In genomic region chr2:203361922-203362321, GRCh38 we compare ENCODE assay signal across 21 cellular contexts. TPM values are rescaled to one million over a fixed set of nuclear protein-coding genes. Genes with fewer than 3 reads are reported as not detected.
DNase-seq lines count a peak whose midpoint lies in the region; TF ChIP-seq lines count a peak whose summit lies in the region.
"Had no signal": no experiment of that assay in that cellular context is flagged by ENCODE, and none has a peak within 500 bp of the region (broad histone marks: within the 10 kb centered on the region; RNA-seq: fewer than 3 reads in every experiment).

No MANE protein-coding gene starts in this region.

- H3K9me3 Mint-ChIP-seq in MCF 10A (ENCODE audit: unreplicated experiment) = no peaks in the 10 kb centered on the region
- H3K9me3 Mint-ChIP-seq: CD8-positive, alpha-beta T cell; dendritic cell treated with granulocyte-macrophage colony-stimulating factor and Interleukin-4, amounts not matched to agents 40 ng/mL and 50 ng/mL, for 4 days had no signal

- CTCF ChIA-PET in MCF 10A (lab: Yijun Ruan, JAX) = interaction anchor here (0.5 kb wide), 1 partner anchor 548 kb away, joined by 3 read pairs; no protein-coding TSS in a partner anchor
- CTCF ChIA-PET in PC-9 (lab: Charles Lee) = no interaction called here

- H3K4me2 ChIP-seq in PC-9 = no peak overlapping the region

- H3K9ac ChIP-seq in adipocyte (ENCODE audit: low read length) = no peak overlapping the region

- H3K4me3 ChIP-seq in adipocyte (ENCODE audit: low read length) (no peak overlapping the region), esophagus muscularis mucosa (no peak overlapping the region), PC-9 (no peak overlapping the region)
- H3K4me3 ChIP-seq: testis had no signal

- POLR2A ChIA-PET in MCF 10A (lab: Yijun Ruan, JAX) = interaction anchor here (0.7 to 0.8 kb wide), 2 partner anchors 24 to 117 kb away, joined by 3 read pairs; no protein-coding TSS in a partner anchor
- POLR2A ChIA-PET in PC-9 (lab: Charles Lee; ENCODE audit: unreplicated experiment) = no interaction called here

- BruUV-seq in MCF 10A (replicated peaks; lab: Mats Ljungman, UMichigan) (no TSS peak), PC-9 (replicated peaks; lab: Mats Ljungman, UMichigan) (no TSS peak)

- TF ChIP-seq CTCF in esophagus muscularis mucosa (IDR thresholded peaks at IDR 0.05) = no peak
- no peak for TF ChIP-seq CTCF in MCF 10A (IDR thresholded peaks at IDR 0.05; ENCODE audit: unreplicated experiment)
- no peak for TF ChIP-seq CTCF in PC-9 (conservative IDR thresholded peaks at IDR 0.05)

- DNase-seq in Ammon's horn (ENCODE audit: low spot score) (peak; percentile 39), adipocyte (ENCODE audit: low read depth) (peak; percentile 3), esophagus muscularis mucosa (ENCODE audit: extremely low spot score) (no peak), midbrain (lab: John Stamatoyannopoulos, UW) (peak; percentile 14), MCF 10A (ENCODE audit: unreplicated experiment) (no peak), activated gamma-delta T cell (lab: John Stamatoyannopoulos, UW) (no peak), NCI-H128 (lab: John Stamatoyannopoulos, UW; ENCODE audit: unreplicated experiment) (no peak), PC-9 (no peak)
- DNase-seq: ACHN; activated CD4-positive, alpha-beta memory T cell treated with anti-CD3 and anti-CD28 coated beads for 36 hours; activated naive CD4-positive, alpha-beta T cell treated with Interleukin-2 at 50 U/mL for 16 hours; aorta; CD8-positive, alpha-beta T cell; left colon; NCI-H187 treated with DMSO at 0.1 percent for 48 hours; NCI-H446 treated with DMSO at 0.1 percent for 48 hours; SHP77 treated with DMSO at 0.1 percent for 48 hours; testis had no signal

- peaks cover 6% of the 10 kb centered on the region for H3K4me1 Mint-ChIP-seq in MCF 10A (ENCODE audit: insufficient read depth, unreplicated experiment)

- no peaks in the 10 kb centered on the region for H3K27me3 ChIP-seq in adipocyte (replicated peaks; ENCODE audit: control insufficient read depth, insufficient read depth, low read length)
- no peaks in the 10 kb centered on the region for H3K27me3 ChIP-seq in esophagus muscularis mucosa
- H3K27me3 ChIP-seq in PC-9 (ENCODE audit: insufficient read depth, low read depth) = no peaks in the 10 kb centered on the region
- H3K27me3 ChIP-seq: neutrophil, testis had no signal

- no peaks in the 10 kb centered on the region for H3K9me2 ChIP-seq in PC-9 (ENCODE audit: insufficient read depth)

- H3F3A ChIP-seq in PC-9 (ENCODE audit: insufficient read depth, low read depth) = no peaks in the 10 kb centered on the region

- H3K27ac ChIP-seq in esophagus muscularis mucosa (replicated peaks in 1 of 4) = peak overlapping the region in 3 of 4 donors; percentile 24 to 63 (median 60)
- no peak overlapping the region for H3K27ac ChIP-seq in PC-9
- H3K27ac ChIP-seq: epithelial cell of prostate, neutrophil, testis had no signal

- no peaks in the 10 kb centered on the region; the same call in none of the 2 replicates for H4K20me1 ChIP-seq in PC-9 (ENCODE audit: insufficient read depth)

- intact Hi-C loops in esophagus muscularis mucosa (cut with DNase I) = no loop called here
- intact Hi-C loops in MCF 10A (cut with micrococcal nuclease) = no loop called here
- intact Hi-C loops in PC-9 (cut with micrococcal nuclease; ENCODE audit: unreplicated experiment) = no loop called here

- H3K79me2 ChIP-seq in PC-9 (ENCODE audit: low read depth) = 0 out of 2 replicates have a peak, but pooled peaks cover 4% of the 10 kb centered on the region

- H3K9me3 ChIP-seq in adipocyte (ENCODE audit: control insufficient read depth, low read length) = no peaks in the 10 kb centered on the region
- no peaks in the 10 kb centered on the region for H3K9me3 ChIP-seq in esophagus muscularis mucosa
- H3K9me3 ChIP-seq in PC-9 (ENCODE audit: insufficient read depth, low read depth) = no peaks in the 10 kb centered on the region
- H3K9me3 ChIP-seq: neutrophil, testis had no signal

- TF ChIP-seq EP300 in esophagus muscularis mucosa (IDR thresholded peaks at IDR 0.05) = no peak

- no peak overlapping the region for H3K27ac Mint-ChIP-seq in MCF 10A (ENCODE audit: low read depth, unreplicated experiment)
- H3K27ac Mint-ChIP-seq: activated CD4-positive, alpha-beta memory T cell treated with anti-CD3 and anti-CD28 coated beads for 36 hours; dendritic cell treated with granulocyte-macrophage colony-stimulating factor and Interleukin-4, amounts not matched to agents 40 ng/mL and 50 ng/mL, for 4 days had no signal

- TF ChIP-seq POLR2A in esophagus muscularis mucosa (IDR thresholded peaks at IDR 0.05; ENCODE audit: low read depth) = no peak

- no peak overlapping the region for H3K4me3 Mint-ChIP-seq in MCF 10A (ENCODE audit: unreplicated experiment)
- H3K4me3 Mint-ChIP-seq: activated CD4-positive, alpha-beta memory T cell treated with anti-CD3 and anti-CD28 coated beads for 36 hours; CD8-positive, alpha-beta T cell; dendritic cell treated with granulocyte-macrophage colony-stimulating factor and Interleukin-4, amounts not matched to agents 40 ng/mL and 50 ng/mL, for 4 days had no signal

- H3K36me3 ChIP-seq in adipocyte (ENCODE audit: control insufficient read depth, insufficient read depth, low read length, severe bottlenecking) (no peaks in the 10 kb centered on the region), esophagus muscularis mucosa (no peaks in the 10 kb centered on the region), PC-9 (ENCODE audit: low read depth) (no peaks in the 10 kb centered on the region)
- H3K36me3 ChIP-seq: neutrophil had no signal

- peaks cover 7% of the 10 kb centered on the region for H3K36me3 Mint-ChIP-seq in MCF 10A (ENCODE audit: insufficient read depth, unreplicated experiment)

- no peaks in the 10 kb centered on the region for H3K27me3 Mint-ChIP-seq in MCF 10A (ENCODE audit: insufficient read depth, unreplicated experiment)
- H3K27me3 Mint-ChIP-seq: activated CD4-positive, alpha-beta memory T cell treated with anti-CD3 and anti-CD28 coated beads for 36 hours; dendritic cell treated with granulocyte-macrophage colony-stimulating factor and Interleukin-4, amounts not matched to agents 40 ng/mL and 50 ng/mL, for 4 days had no signal

- H3K4me1 ChIP-seq in adipocyte (ENCODE audit: control insufficient read depth, insufficient read depth, low read length) (peaks cover 3% of the 10 kb centered on the region), esophagus muscularis mucosa (peaks cover 9 to 27% (median 25%) of the 10 kb centered on the region in 4 donors), PC-9 (replicated peaks; ENCODE audit: insufficient read depth) (no peaks in the 10 kb centered on the region)

- H2AFZ ChIP-seq in PC-9 = no peak overlapping the region

RNA-seq across cellular contexts. Expression of gene ABI2, which starts 33.7 kb away (rescaled TPM):
- total RNA-seq in esophagus muscularis mucosa (10 to 100 TPM; 38.8 to 63.2 (median 45.0) TPM), MCF 10A (2022) (57.3 and 65.6 TPM in 2 replicates), PC-9 (2021) (31.8 and 54.3 TPM in 2 replicates)

Comparison
In these comparisons a context has a peak if more than half of its experiments do, and no peak if none do; other contexts are left out.
1. DNase-seq: peak in Ammon's horn (single experiment), adipocyte (single experiment) and midbrain (single experiment); none in esophagus muscularis mucosa (single experiment), MCF 10A (single experiment), activated gamma-delta T cell (single experiment), NCI-H128 (single experiment) and PC-9 (0 of 2).